Comparison of ENCODE assay signal across 8 cellular contexts in the genomic region with DNA sequence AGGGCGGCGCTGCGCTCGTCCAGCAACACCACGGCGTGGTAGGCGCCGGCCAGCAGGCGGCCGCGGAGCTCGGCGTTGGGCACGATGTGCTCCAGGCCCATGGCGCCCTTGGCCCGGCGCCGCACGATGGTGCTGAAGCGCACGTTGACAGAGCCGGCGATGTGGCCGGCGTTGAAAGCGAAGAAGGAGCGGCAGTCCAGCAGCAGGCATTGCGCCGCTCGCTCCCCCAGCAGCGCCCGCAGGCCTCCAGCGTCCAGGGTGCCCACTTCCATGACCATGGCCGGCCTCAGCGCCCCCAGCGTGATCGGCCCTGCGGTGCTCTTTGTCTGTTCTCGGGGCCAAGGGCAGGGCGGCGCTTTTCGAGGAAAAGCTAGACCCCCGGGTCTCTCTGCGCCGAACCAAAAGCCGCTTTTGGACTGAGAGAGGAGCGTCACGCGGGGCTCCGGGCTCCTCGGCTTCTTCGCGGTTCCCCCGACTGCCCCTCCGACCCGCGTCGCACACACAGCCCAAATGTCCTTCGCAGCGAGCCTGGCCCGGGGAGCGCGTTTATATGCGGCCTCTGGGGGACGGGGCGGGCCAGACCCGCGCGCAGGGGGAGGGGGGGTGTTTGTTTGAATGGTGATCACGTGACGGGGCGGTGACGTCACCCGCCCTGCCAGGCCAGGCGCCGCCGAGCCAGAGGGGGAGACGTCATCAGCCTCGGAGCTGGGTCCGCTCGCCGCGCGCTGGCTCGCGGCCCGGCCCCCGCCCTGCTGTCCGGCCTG. TPM values are rescaled to one million over a fixed set of nuclear protein-coding genes. Genes with fewer than 3 reads are reported as not detected.
DNase-seq lines count a peak whose midpoint lies in the region; ATAC-seq and TF ChIP-seq lines count a peak whose summit lies in the region.

TSS of gene DUSP1 (minus strand) at position 521 of the 764 bp plus-strand sequence. CDS start at position 278, 243 bp downstream.

- H3K36me3 Mint-ChIP-seq in activated B cell treated with CpG ODN at 0.5 μM for 24 hours (ENCODE audit: low read depth) (peaks cover 38% of the 10 kb centered on the region), immature natural killer cell (peaks cover 12 to 25% (median 15%) of the 10 kb centered on the region in 3 donors)

- peak within 1 kb of the TSS; percentile 66 to 82 for H3K4me3 ChIP-seq in cardiac fibroblast (replicated peaks in 1 of 2; ENCODE audit: low read depth in 2 of 2, low read length in 2 of 2)

- CTCF ChIA-PET in activated B cell treated with CpG ODN at 0.5 μM for 24 hours (lab: Charles Lee), result interaction anchor here (0.8 to 3.6 kb wide), 16 partner anchors 9 to 194 kb away, joined by 3 to 39 read pairs (median 4); no protein-coding TSS in a partner anchor

- peak; percentile 46 for ATAC-seq in GM18873 (IDR thresholded peaks at IDR 0.05; ENCODE audit: low FRiP score, unreplicated experiment)
- ATAC-seq in HG03135 (IDR thresholded peaks at IDR 0.05; ENCODE audit: unreplicated experiment), result peak; percentile 58
- peak; percentile 53 for ATAC-seq in activated B cell treated with CpG ODN at 0.5 μM for 24 hours (ENCODE audit: low read depth)

- H3K27me3 Mint-ChIP-seq in activated B cell treated with CpG ODN at 0.5 μM for 24 hours (no peaks in the 10 kb centered on the region), immature natural killer cell (ENCODE audit: low read depth in 3 of 3) (peaks cover 64 to 73% (median 66%) of the 10 kb centered on the region in 3 donors)

- intact Hi-C loops in activated B cell treated with CpG ODN at 0.5 μM for 24 hours (cut with micrococcal nuclease), result loop anchor here (1.0 to 5.0 kb wide), 5 partner anchors 187 to 764 kb away; partner anchors contain the start of genes BNIP1, FBXW11 and STK10

- POLR2A ChIA-PET in activated B cell treated with CpG ODN at 0.5 μM for 24 hours (lab: Charles Lee), result interaction anchor here (0.6 to 6.7 kb wide), 37 partner anchors 8 to 1383 kb away, joined by 3 to 128 read pairs (median 5); partner anchors contain the start of genes ATP6V0E1, ERGIC1, FBXW11 and NPM1

- peaks cover 73% of the 10 kb centered on the region for H3K4me1 Mint-ChIP-seq in activated B cell treated with CpG ODN at 0.5 μM for 24 hours
- peaks cover 69 to 81% of the 10 kb centered on the region in 2 donors for H3K4me1 Mint-ChIP-seq in immature natural killer cell

- H3K4me3 Mint-ChIP-seq in activated B cell treated with CpG ODN at 0.5 μM for 24 hours (peak within 1 kb of the TSS; percentile 92), immature natural killer cell (peak within 1 kb of the TSS; percentile 92 to 93 (median 93))

- TF ChIP-seq CTCF in activated B cell treated with CpG ODN at 0.5 μM for 24 hours (IDR thresholded peaks at IDR 0.05) (no peak), cardiac fibroblast (IDR thresholded peaks at IDR 0.05; ENCODE audit: low read depth, low read length) (no peak)

- H3K27ac Mint-ChIP-seq in activated B cell treated with CpG ODN at 0.5 μM for 24 hours, result peak within 1 kb of the TSS; percentile 99
- H3K27ac Mint-ChIP-seq in immature natural killer cell, result peak within 1 kb of the TSS; percentile 98 to 100 (median 99)

- DNase-seq in AG08395 (ENCODE audit: low spot score), result peak; percentile 97
- DNase-seq in NCI-H2196 treated with DMSO at 0.1 percent for 48 hours (lab: John Stamatoyannopoulos, UW; ENCODE audit: unreplicated experiment), result peak; percentile 94
- DNase-seq in activated B cell treated with CpG ODN at 0.5 μM for 24 hours, result peak; percentile 96
- peak; percentile 99 for DNase-seq in cardiac fibroblast (ENCODE audit: low read depth in 2 of 2)
- DNase-seq in immature natural killer cell, result peak; percentile 97 to 99 (median 97)
- DNase-seq in smooth muscle cell of the brain vasculature (ENCODE audit: low read depth, low spot score), result peak; percentile 91

- H3K9me3 Mint-ChIP-seq in activated B cell treated with CpG ODN at 0.5 μM for 24 hours (no peaks in the 10 kb centered on the region), immature natural killer cell (no peaks in the 10 kb centered on the region)

RNA-seq across cellular contexts. Expression of gene DUSP1, which starts in this region (rescaled TPM):
- total RNA-seq in activated B cell treated with CpG ODN at 0.5 μM for 24 hours, result 15.0 and 21.2 TPM in 2 replicates
- 1,000 to 10,000 TPM in 1 of 3 donors, 100 to 1,000 TPM in 2; 548 to 1,082 (median 887) TPM for polyA plus RNA-seq in immature natural killer cell

Comparison
In these comparisons a context has a peak if more than half of its experiments do, and no peak if none do; other contexts are left out.
1. Peak in every context shown above with its lines: DNase-seq, ATAC-seq and H3K4me3 ChIP-seq.